Comparison of ENCODE assay signal across 17 cellular contexts in genomic region chr22:45620707-45621106, GRCh38.
"Had no signal": no experiment of that assay in that cellular context is flagged by ENCODE, and none has a peak within 500 bp of the region (broad histone marks: within the 10 kb centered on the region; RNA-seq: fewer than 3 reads in every experiment).

No MANE protein-coding gene starts in this region.

- ATAC-seq: T-cell had no signal

- H3K9ac ChIP-seq: SK-N-SH had no signal

- H3K4me2 ChIP-seq: SK-N-SH had no signal

- DNase-seq: Karpas-422, KG1, MM.1S, NCI-H1092 treated with DMSO at 0.1 percent for 48 hours, NCI-H1436, NCI-H187, NCI-H2029 treated with DMSO at 0.1 percent for 48 hours, NCI-H2171 treated with DMSO at 0.1 percent for 48 hours, NCI-H345, NCI-H446 treated with DMSO at 0.1 percent for 48 hours, NCI-H510A treated with DMSO at 0.1 percent for 48 hours, NCI-H526, RPMI8226, SHP77, SK-N-SH, SW 1271, T-cell had no signal
